Comparison of ENCODE assay signal across 8 cellular contexts in genomic region chr16:4625617-4626159, GRCh38. TPM values are rescaled to one million over a fixed set of nuclear protein-coding genes. Genes with fewer than 3 reads are reported as not detected.
A peak's percentile ranks its signal among the peaks of the same experiment; 100 is the strongest.
DNase-seq lines count a peak whose midpoint lies in the region; ATAC-seq and TF ChIP-seq lines count a peak whose summit lies in the region.

No MANE protein-coding gene starts in this region.

- H3K4me3 ChIP-seq in GM23248 (peak overlapping the region; percentile 97), RWPE2 (ENCODE audit: severe bottlenecking) (peak overlapping the region; percentile 95), esophagus squamous epithelium (peak overlapping the region; percentile 67 to 99 (median 98)), trophoblast cell (ENCODE audit: low read depth, low read length) (peak overlapping the region; percentile 100)

- H2AFZ ChIP-seq in GM23248 (peak overlapping the region; percentile 67), trophoblast cell (ENCODE audit: insufficient read depth, low read length, poor library complexity) (peak overlapping the region; percentile 51)

- H3K27ac ChIP-seq in GM23248 = peak overlapping the region; percentile 93
- peak overlapping the region; percentile 56 for H3K27ac ChIP-seq in RWPE2 (ENCODE audit: poor library complexity, severe bottlenecking)
- H3K27ac ChIP-seq in esophagus squamous epithelium = peak overlapping the region; percentile 91 to 98 (median 94)
- no peak overlapping the region for H3K27ac ChIP-seq in trophoblast cell (ENCODE audit: low read depth, low read length)

- no peak for ATAC-seq in RWPE2 (ENCODE audit: low read depth)
- ATAC-seq in HG02884 (IDR thresholded peaks at IDR 0.05; ENCODE audit: unreplicated experiment) = no peak
- ATAC-seq in GM21528 (IDR thresholded peaks at IDR 0.05; ENCODE audit: low FRiP score, unreplicated experiment) = no peak
- ATAC-seq in GM21825 (IDR thresholded peaks at IDR 0.05; ENCODE audit: unreplicated experiment) = no peak
- ATAC-seq in HG03159 (IDR thresholded peaks at IDR 0.05; ENCODE audit: unreplicated experiment) = no peak

- TF ChIP-seq POLR2A in esophagus squamous epithelium (IDR thresholded peaks at IDR 0.05) = no peak

- H3K36me3 ChIP-seq in GM23248 (ENCODE audit: low read depth) (no peaks in the 10 kb centered on the region), RWPE2 (ENCODE audit: low read depth) (peaks cover 11% of the 10 kb centered on the region), esophagus squamous epithelium (peaks cover 0 to under 1% (median 0%) of the 10 kb centered on the region in 3 donors), trophoblast cell (ENCODE audit: control insufficient read depth in 1 of 2, insufficient read depth in 2 of 2, low read length in 2 of 2) (peaks cover 2 to 5% of the 10 kb centered on the region in 2 experiments)

- peaks cover 13% of the 10 kb centered on the region for H3K79me1 ChIP-seq in trophoblast cell (ENCODE audit: low read length)

- H3K27me3 ChIP-seq in GM23248 (replicated peaks; ENCODE audit: insufficient read depth) (no peaks in the 10 kb centered on the region), RWPE2 (ENCODE audit: insufficient read depth, poor library complexity, severe bottlenecking) (no peaks in the 10 kb centered on the region), esophagus squamous epithelium (no peaks in the 10 kb centered on the region), trophoblast cell (ENCODE audit: insufficient read depth, low read length) (no peaks in the 10 kb centered on the region)

- no peak overlapping the region for H2BK120ac ChIP-seq in trophoblast cell (ENCODE audit: insufficient read depth, low read length, poor library complexity)

- peak overlapping the region; percentile 97 for H3K9ac ChIP-seq in GM23248
- peak overlapping the region; percentile 100 for H3K9ac ChIP-seq in trophoblast cell (ENCODE audit: low read length)

- H3K4ac ChIP-seq in trophoblast cell (ENCODE audit: low read depth, low read length) = peak overlapping the region; percentile 90

- 3 to 4% methylated on average over 9 of the region's 9 CpGs for WGBS in GM23248 (ENCODE audit: low coverage in 1 of 2, low lambda C conversion rate in 2 of 2, missing lambda C conversion rate in 2 of 2), 2 experiments
- 4 to 5% methylated on average over 3 to 5 of the region's 9 CpGs for WGBS in esophagus squamous epithelium, 2 donors
- WGBS in trophoblast cell (ENCODE audit: extremely low coverage, insufficient coverage, insufficient read length) = no CpG with 5 or more reads among the region's 9 CpGs

- H4K8ac ChIP-seq in trophoblast cell (ENCODE audit: low read depth, low read length) = peak overlapping the region; percentile 59

- H3K79me2 ChIP-seq in GM23248 (ENCODE audit: insufficient read depth) (peaks cover 59% of the 10 kb centered on the region), trophoblast cell (ENCODE audit: control insufficient read depth, insufficient read depth, low read length, poor library complexity) (peaks cover 19% of the 10 kb centered on the region)

- H3K4me2 ChIP-seq in GM23248 (ENCODE audit: unreplicated experiment) (peak overlapping the region; percentile 96), trophoblast cell (ENCODE audit: low read length) (peak overlapping the region; percentile 69)

- H2BK5ac ChIP-seq in trophoblast cell (ENCODE audit: low read depth, low read length, poor library complexity) = no peak overlapping the region

- H3K9me2 ChIP-seq in GM23248 (ENCODE audit: insufficient read depth) = no peaks in the 10 kb centered on the region

- no peaks in the 10 kb centered on the region for H4K20me1 ChIP-seq in GM23248 (ENCODE audit: insufficient read depth)

- peak overlapping the region; percentile 13 for H2AK5ac ChIP-seq in trophoblast cell (ENCODE audit: low read length)

- intact Hi-C loops in esophagus squamous epithelium (cut with DNase I) = no loop called here

- DNase-seq in GM23248 = no peak
- no peak for DNase-seq in RWPE2 (ENCODE audit: low spot score)
- no peak for DNase-seq in esophagus squamous epithelium (lab: John Stamatoyannopoulos, UW)
- no peak for DNase-seq in trophoblast cell

- no peak overlapping the region for H2BK12ac ChIP-seq in trophoblast cell (ENCODE audit: low read length)

- TF ChIP-seq CTCF in RWPE2 (IDR thresholded peaks at IDR 0.05; ENCODE audit: poor library complexity, severe bottlenecking) (no peak), esophagus squamous epithelium (IDR thresholded peaks at IDR 0.05) (no peak)

- no peaks in the 10 kb centered on the region for H3K4me1 ChIP-seq in GM23248 (ENCODE audit: insufficient read depth)
- peaks cover 3% of the 10 kb centered on the region for H3K4me1 ChIP-seq in RWPE2 (ENCODE audit: insufficient read depth, poor library complexity, severe bottlenecking)
- H3K4me1 ChIP-seq in esophagus squamous epithelium = peaks cover 15 to 31% (median 16%) of the 10 kb centered on the region in 3 donors
- peaks cover 6 to 10% of the 10 kb centered on the region in 2 experiments for H3K4me1 ChIP-seq in trophoblast cell (ENCODE audit: control insufficient read depth in 1 of 2, insufficient read depth in 2 of 2, low read length in 2 of 2)

- peak overlapping the region; percentile 97 for H3K14ac ChIP-seq in trophoblast cell (ENCODE audit: low read length)

- peak overlapping the region; percentile 22 for H4K91ac ChIP-seq in trophoblast cell (ENCODE audit: low read depth, low read length)

- H4K12ac ChIP-seq in trophoblast cell (ENCODE audit: low read depth, low read length) = peak overlapping the region; percentile 44

- H3K18ac ChIP-seq in trophoblast cell (ENCODE audit: low read length) = peak overlapping the region; percentile 56

- H3K23ac ChIP-seq in trophoblast cell (ENCODE audit: low read length) = no peak overlapping the region

- no peaks in the 10 kb centered on the region; the same call in 1 of the 2 replicates for H3F3A ChIP-seq in GM23248 (ENCODE audit: insufficient read depth)

- H3K9me3 ChIP-seq in GM23248 (ENCODE audit: low read depth) (no peaks in the 10 kb centered on the region), RWPE2 (ENCODE audit: severe bottlenecking) (no peaks in the 10 kb centered on the region), esophagus squamous epithelium (no peaks in the 10 kb centered on the region), trophoblast cell (ENCODE audit: insufficient read depth, low read depth, low read length) (no peaks in the 10 kb centered on the region)

- in situ Hi-C loops in GM23248 (cut with MboI) = no loop called here

RNA-seq across cellular contexts. Expression of gene MGRN1, which starts 1.1 kb away (rescaled TPM):
- 26.4 and 30.2 TPM in 2 replicates for total RNA-seq in GM23248 (2014; rRNA removed; shearing (Covaris generic))
- 13.1 and 14.0 TPM in 2 replicates for polyA plus RNA-seq in GM23248 (2016; fragmentation: Nextera tagmentation; extraction: Ambion mirVana)
- total RNA-seq in esophagus squamous epithelium = 10 to 100 TPM; 15.8 to 25.6 (median 22.0) TPM
- polyA plus RNA-seq in trophoblast cell (2013) = 52.1 and 52.4 TPM in 2 replicates

RNA-seq across cellular contexts. Expression of gene UBALD1, which starts 11.0 kb away (rescaled TPM):
- 9.9 and 17.4 TPM in 2 replicates for total RNA-seq in GM23248 (2014; rRNA removed; shearing (Covaris generic))
- 10.3 and 11.5 TPM in 2 replicates for polyA plus RNA-seq in GM23248 (2016; fragmentation: Nextera tagmentation; extraction: Ambion mirVana)
- 10 to 100 TPM in 1 of 4 donors, 1 to 10 TPM in 3; 5.9 to 17.0 (median 9.6) TPM for total RNA-seq in esophagus squamous epithelium
- polyA plus RNA-seq in trophoblast cell (2013) = 52.8 and 57.6 TPM in 2 replicates
